Comparison of ENCODE assay signal across 11 cellular contexts in the genomic region with DNA sequence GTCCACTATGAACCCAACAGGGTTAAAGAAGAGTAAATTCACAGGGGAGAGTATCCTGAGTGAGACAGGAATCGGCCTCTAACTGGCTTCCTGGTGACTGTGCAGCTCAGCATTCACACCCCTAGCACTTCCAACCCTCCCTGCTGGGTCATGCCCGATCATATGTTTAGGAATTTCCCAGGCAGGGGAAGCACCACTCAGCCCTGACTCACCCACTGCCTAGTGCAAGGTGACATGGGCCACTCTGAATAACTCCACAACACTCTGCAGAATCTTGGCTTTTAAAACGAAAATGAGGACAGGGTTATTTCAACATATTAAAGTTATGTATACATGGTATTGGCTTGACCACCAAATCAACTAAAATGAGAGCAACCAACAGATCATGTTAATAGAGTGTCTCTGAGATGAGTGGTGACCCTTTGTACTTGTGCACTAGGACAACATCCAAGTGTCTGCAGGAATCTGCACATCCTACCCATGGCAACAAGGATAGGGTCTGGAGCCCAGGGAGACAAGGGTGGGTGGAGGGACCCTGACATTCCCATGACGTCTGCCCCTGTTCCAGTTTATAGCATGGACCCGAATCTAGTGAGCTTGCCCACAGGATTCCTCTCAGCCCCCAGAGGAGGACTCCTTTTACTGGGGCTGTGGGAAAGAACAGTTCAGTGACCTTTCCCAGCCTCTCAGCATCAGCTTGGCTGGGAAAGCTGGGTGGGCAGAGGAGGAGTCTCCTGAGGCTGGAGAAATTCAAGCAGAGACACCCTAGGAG.
DNase-seq lines count a peak whose midpoint lies in the region; ATAC-seq and TF ChIP-seq lines count a peak whose summit lies in the region.
"Had no signal": no experiment of that assay in that cellular context is flagged by ENCODE, and none has a peak within 500 bp of the region (broad histone marks: within the 10 kb centered on the region; RNA-seq: fewer than 3 reads in every experiment).

No MANE protein-coding gene starts in this region.

- H3K27me3 ChIP-seq in SJCRH30 = no peaks in the 10 kb centered on the region
- H3K27me3 ChIP-seq: testis had no signal

- no peaks in the 10 kb centered on the region for H3K36me3 Mint-ChIP-seq in Calu3 (ENCODE audit: insufficient read depth, unreplicated experiment)

- intact Hi-C loops in left ventricle myocardium superior (cut with micrococcal nuclease) (no loop called here), Calu3 (cut with micrococcal nuclease; ENCODE audit: unreplicated experiment) (no loop called here)

- H3K4me3 Mint-ChIP-seq in Calu3 (ENCODE audit: low read depth, unreplicated experiment) = no peak overlapping the region

- no peak overlapping the region for H3K27ac Mint-ChIP-seq in Calu3 (ENCODE audit: unreplicated experiment)

- H3K27ac ChIP-seq in SJCRH30 = no peak overlapping the region
- H3K27ac ChIP-seq: testis had no signal

- H3K9me3 ChIP-seq in SJCRH30 (replicated peaks) = no peaks in the 10 kb centered on the region
- H3K9me3 ChIP-seq: testis had no signal

- H3K4me1 Mint-ChIP-seq in Calu3 (ENCODE audit: low read depth, unreplicated experiment) = no peaks in the 10 kb centered on the region

- no peaks in the 10 kb centered on the region for H3K36me3 ChIP-seq in SJCRH30

- H3K4me3 ChIP-seq in HFF-Myc (replicated peaks; ENCODE audit: low read depth, low read length) (no peak overlapping the region), SJCRH30 (no peak overlapping the region)
- H3K4me3 ChIP-seq: testis had no signal

- no peaks in the 10 kb centered on the region for H3K27me3 Mint-ChIP-seq in Calu3 (ENCODE audit: unreplicated experiment)

- TF ChIP-seq CTCF in HFF-Myc (IDR thresholded peaks at IDR 0.05; ENCODE audit: low read depth, low read length, missing control alignments) = no peak
- no peak for TF ChIP-seq CTCF in Calu3 (IDR thresholded peaks at IDR 0.05; ENCODE audit: unreplicated experiment)

- ATAC-seq in left ventricle myocardium superior (peak; percentile 84), HG03039 (IDR thresholded peaks at IDR 0.05; ENCODE audit: unreplicated experiment) (no peak), HG03571 (IDR thresholded peaks at IDR 0.05; ENCODE audit: unreplicated experiment) (no peak)

- no TSS peak for BruUV-seq in Calu3 (replicated peaks; lab: Mats Ljungman, UMichigan)

- H3K9me3 Mint-ChIP-seq in Calu3 (ENCODE audit: low read depth, unreplicated experiment) = peaks cover 3% of the 10 kb centered on the region

- H3K4me1 ChIP-seq in SJCRH30 = no peaks in the 10 kb centered on the region
- H3K4me1 ChIP-seq: testis had no signal

- DNase-seq in HFF-Myc (ENCODE audit: extremely low read depth, low read depth) (peak; percentile 76), amniotic stem cell (lab: John Stamatoyannopoulos, UW) (peak; percentile 83), left ventricle myocardium superior (peak; percentile 38), smooth muscle cell of the brain vasculature (ENCODE audit: low read depth, low spot score) (peak; percentile 83), Calu3 (no peak), SJCRH30 (no peak)
- DNase-seq: head of caudate nucleus, NCI-H1436, testis had no signal

- CTCF ChIA-PET in Calu3 (lab: Charles Lee) = interaction anchor here (0.6 kb wide), 2 partner anchors 735 to 1100 kb away, joined by 3 to 7 read pairs; no protein-coding TSS in a partner anchor

Comparison
In these comparisons a context has a peak if more than half of its experiments do, and no peak if none do; other contexts are left out.
1. DNase-seq: peak in HFF-Myc (single experiment), amniotic stem cell (single experiment), left ventricle myocardium superior (single experiment) and smooth muscle cell of the brain vasculature (single experiment); none in Calu3 (single experiment) and SJCRH30 (0 of 2).